17 cellular contexts compared by ENCODE assay signal in the genomic region with DNA sequence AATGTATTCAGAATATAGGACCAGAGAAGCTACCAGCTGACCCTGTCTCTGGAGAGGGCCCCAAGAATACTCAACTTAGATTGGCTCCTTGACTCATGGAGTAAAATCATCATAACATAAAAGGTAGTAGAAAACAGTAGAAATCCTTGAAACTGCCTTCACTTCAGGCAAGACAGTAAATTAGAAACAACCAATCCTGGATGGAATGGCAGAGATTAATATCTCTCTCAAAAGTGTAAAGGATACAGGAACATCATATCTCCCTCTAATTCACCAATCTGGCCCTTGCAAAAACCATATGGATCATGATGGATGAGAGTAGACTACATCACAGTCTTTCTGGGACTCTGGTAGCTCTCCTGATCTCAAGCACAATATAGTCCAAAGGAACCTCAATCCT. TPM values are rescaled to one million over a fixed set of nuclear protein-coding genes. Genes with fewer than 3 reads are reported as not detected.
DNase-seq lines count a peak whose midpoint lies in the region; ATAC-seq and TF ChIP-seq lines count a peak whose summit lies in the region.
"Had no signal": no experiment of that assay in that cellular context is flagged by ENCODE, and none has a peak within 500 bp of the region (broad histone marks: within the 10 kb centered on the region; RNA-seq: fewer than 3 reads in every experiment).

No MANE protein-coding gene starts in this region.

- H3K27me3 ChIP-seq in AG04450 (ENCODE audit: control insufficient read depth, insufficient read depth, low read length) (no peaks in the 10 kb centered on the region), IMR-90 (ENCODE audit: control insufficient read depth, insufficient read depth, low read length) (no peaks in the 10 kb centered on the region), mammary epithelial cell (ENCODE audit: insufficient read depth, low read length) (no peaks in the 10 kb centered on the region)
- H3K27me3 ChIP-seq: MG63 had no signal

- peak overlapping the region; percentile 34 for H3K27ac ChIP-seq in AG04450 (ENCODE audit: low read depth, low read length)
- peak overlapping the region; percentile 72; the same call in 1 of the 2 replicates for H3K27ac ChIP-seq in IMR-90 (ENCODE audit: insufficient read depth, low read length)
- peak overlapping the region; percentile 39 for H3K27ac ChIP-seq in mammary epithelial cell (ENCODE audit: insufficient read depth, low read depth, low read length)
- H3K27ac ChIP-seq: A549 had no signal

- H3K27me3 Mint-ChIP-seq in osteocyte (ENCODE audit: unreplicated experiment) = no peaks in the 10 kb centered on the region
- H3K27me3 Mint-ChIP-seq: CD8-positive, alpha-beta memory T cell; IgD-negative memory B cell had no signal

- in situ Hi-C loops in IMR-90 (cut with MboI; ENCODE audit: low sequenced_read_pairs) (no loop called here), mammary epithelial cell (cut with MboI; ENCODE audit: low sequenced_read_pairs in 2 of 2) (loop anchor here in 1 of 2 donors (10.0 kb wide), 1 partner anchor 59 kb away; the partner anchor contains the start of gene FBXO30)

- no peak for ATAC-seq in IMR-90 (ENCODE audit: low read depth)
- ATAC-seq: A549, GM23338 had no signal

- no peaks in the 10 kb centered on the region for H3K9me3 Mint-ChIP-seq in osteocyte (ENCODE audit: unreplicated experiment)
- H3K9me3 Mint-ChIP-seq: CD8-positive, alpha-beta memory T cell; GM23338; IgD-negative memory B cell had no signal

- CTCF ChIA-PET in AG04450 (lab: Charles Lee) = no interaction called here
- CTCF ChIA-PET in IMR-90 (lab: Yijun Ruan, JAX) = no interaction called here
- CTCF ChIA-PET in mammary epithelial cell (lab: Charles Lee; ENCODE audit: low non-redundant PET) = no interaction called here
- CTCF ChIA-PET in HEK293T (lab: Yijun Ruan, JAX) = no interaction called here

- no peak overlapping the region for H2AK5ac ChIP-seq in IMR-90 (ENCODE audit: low read depth, low read length)

- no peak overlapping the region for H3K23ac ChIP-seq in IMR-90 (ENCODE audit: low read depth, low read length)

- H3K36me3 ChIP-seq in IMR-90 (ENCODE audit: control insufficient read depth, insufficient read depth, low read length) (no peaks in the 10 kb centered on the region), mammary epithelial cell (ENCODE audit: insufficient read depth, low read length) (no peaks in the 10 kb centered on the region)
- H3K36me3 ChIP-seq: MG63 had no signal

- TF ChIP-seq CTCF in AG04450 (IDR thresholded peaks at IDR 0.05; ENCODE audit: low read depth, low read length) = no peak
- TF ChIP-seq CTCF in IMR-90 (conservative IDR thresholded peaks at IDR 0.05; ENCODE audit: low read depth, low read length) = no peak
- no peak for TF ChIP-seq CTCF in mammary epithelial cell (conservative IDR thresholded peaks at IDR 0.05 in 1 of 2, IDR thresholded peaks at IDR 0.05 in 1 of 2; ENCODE audit: extremely low read depth in 1 of 2, insufficient read depth in 1 of 2, low read depth in 1 of 2, low read length in 2 of 2)
- TF ChIP-seq CTCF in osteocyte (IDR thresholded peaks at IDR 0.05) = no peak
- no peak for TF ChIP-seq CTCF in GM20000 (IDR thresholded peaks at IDR 0.05; ENCODE audit: extremely low read depth, missing control alignments)
- no peak for TF ChIP-seq CTCF in lower leg skin (IDR thresholded peaks at IDR 0.05)

- no peak overlapping the region for H4K5ac ChIP-seq in IMR-90 (ENCODE audit: low read depth, low read length)

- H3K4me1 Mint-ChIP-seq in osteocyte (ENCODE audit: unreplicated experiment) = peaks cover 14% of the 10 kb centered on the region
- H3K4me1 Mint-ChIP-seq: CD8-positive, alpha-beta memory T cell; GM23338; IgD-negative memory B cell had no signal

- peak overlapping the region; percentile 46; the same call in 1 of the 2 replicates for H2BK20ac ChIP-seq in IMR-90 (ENCODE audit: low read depth, low read length)

- no peak overlapping the region for H3K56ac ChIP-seq in IMR-90 (ENCODE audit: extremely low read depth, insufficient read depth, low read length)

- no peak overlapping the region for H3K4me3 ChIP-seq in AG04450 (ENCODE audit: low read depth, low read length)
- no peak overlapping the region for H3K4me3 ChIP-seq in IMR-90 (ENCODE audit: insufficient read depth, low read depth, low read length)
- no peak overlapping the region for H3K4me3 ChIP-seq in mammary epithelial cell (replicated peaks in 1 of 3; ENCODE audit: insufficient read depth in 1 of 3, low read depth in 2 of 3, low read length in 3 of 3)
- no peak overlapping the region for H3K4me3 ChIP-seq in lower leg skin (ENCODE audit: low read depth, poor library complexity, severe bottlenecking)
- H3K4me3 ChIP-seq: A549, GM23338, MG63 had no signal

- H3K9me3 ChIP-seq in AG04450 (ENCODE audit: control insufficient read depth, insufficient read depth, low read length) = no peaks in the 10 kb centered on the region
- H3K9me3 ChIP-seq in IMR-90 (ENCODE audit: control insufficient read depth, insufficient read depth, low read length) = no peaks in the 10 kb centered on the region
- no peaks in the 10 kb centered on the region for H3K9me3 ChIP-seq in mammary epithelial cell (replicated peaks; ENCODE audit: insufficient read depth, low read length)
- H3K9me3 ChIP-seq: A549, MG63 had no signal

- H3K36me3 Mint-ChIP-seq in osteocyte (ENCODE audit: unreplicated experiment) = no peaks in the 10 kb centered on the region
- H3K36me3 Mint-ChIP-seq: CD8-positive, alpha-beta memory T cell; IgD-negative memory B cell had no signal

- H3K79me2 ChIP-seq in mammary epithelial cell (ENCODE audit: insufficient read depth, low read length) = no peaks in the 10 kb centered on the region

- no peak overlapping the region for H2BK5ac ChIP-seq in IMR-90 (ENCODE audit: low read depth, low read length, poor library complexity, severe bottlenecking)

- H3K9ac ChIP-seq in IMR-90 (ENCODE audit: low read depth, low read length) (no peak overlapping the region), mammary epithelial cell (ENCODE audit: insufficient read depth, low read length) (no peak overlapping the region)

- no peak overlapping the region for H4K8ac ChIP-seq in IMR-90 (ENCODE audit: low read depth in 2 of 2, low read length in 2 of 2)

- H2AK9ac ChIP-seq in IMR-90 (replicated peaks; ENCODE audit: low read depth, low read length, poor library complexity) = no peak overlapping the region

- DNase-seq in AG04450 (ENCODE audit: low read depth, low spot score) (no peak), IMR-90 (no peak), mammary epithelial cell (no peak), osteocyte (ENCODE audit: extremely low spot score, unreplicated experiment) (no peak), GM20000 (ENCODE audit: low spot score) (no peak), HEK293T (ENCODE audit: extremely low spot score) (no peak), lower leg skin (ENCODE audit: low spot score in 2 of 2) (no peak)
- DNase-seq: C1 segment of cervical spinal cord; CD8-positive, alpha-beta memory T cell; NCI-H187 treated with DMSO at 0.1 percent for 48 hours; NCI-H2107; NCI-H446 treated with DMSO at 0.1 percent for 48 hours; NCI-H526 treated with DMSO at 0.1 percent for 48 hours had no signal

- H3K4ac ChIP-seq in IMR-90 (ENCODE audit: low read depth, low read length) = no peak overlapping the region

- no TSS peak for BruUV-seq in IMR-90 (replicated peaks; lab: Mats Ljungman, UMichigan)
- no TSS peak for BruUV-seq in mammary epithelial cell (replicated peaks; lab: Mats Ljungman, UMichigan)

- H3K14ac ChIP-seq in IMR-90 (replicated peaks; ENCODE audit: low read depth, low read length) = 0 out of 2 replicates have a peak overlapping the region, but pooled peaks have one; percentile 37

- dilution Hi-C loops in IMR-90 (cut with HindIII; ENCODE audit: low sequenced_read_pairs, unreplicated experiment) (no loop called here), mammary epithelial cell (cut with HindIII; ENCODE audit: low sequenced_read_pairs) (no loop called here)

- H3K4me1 ChIP-seq in IMR-90 (ENCODE audit: control insufficient read depth, insufficient read depth, low read length) (peaks cover 3% of the 10 kb centered on the region; the same call in 1 of the 2 replicates), mammary epithelial cell (ENCODE audit: insufficient read depth, low read length) (peaks cover 20% of the 10 kb centered on the region)
- H3K4me1 ChIP-seq: A549 had no signal

- peak overlapping the region; percentile 30 for H2BK120ac ChIP-seq in IMR-90 (ENCODE audit: low read depth, low read length)

- no peak overlapping the region for H3K4me3 Mint-ChIP-seq in osteocyte (ENCODE audit: unreplicated experiment)
- H3K4me3 Mint-ChIP-seq: CD8-positive, alpha-beta memory T cell; GM23338; IgD-negative memory B cell had no signal

- intact Hi-C loops in IMR-90 (cut with micrococcal nuclease) = no loop called here
- intact Hi-C loops in mammary epithelial cell (cut with micrococcal nuclease) = loop anchor here (1.0 kb wide), 1 partner anchor 20 kb away; the partner anchor contains the start of gene EPM2A
- intact Hi-C loops in lower leg skin (cut with DNase I; ENCODE audit: low total_unique reads) = no loop called here

- peak overlapping the region; percentile 56; the same call in 1 of the 2 replicates for H3K18ac ChIP-seq in IMR-90 (ENCODE audit: low read depth, low read length)

- no peaks in the 10 kb centered on the region for H3K9me1 ChIP-seq in IMR-90 (ENCODE audit: insufficient read depth, low read length)

- no peak for TF ChIP-seq POLR2A in IMR-90 (IDR thresholded peaks at IDR 0.05; ENCODE audit: low read depth, low read length)
- no peak for TF ChIP-seq POLR2A in lower leg skin (IDR thresholded peaks at IDR 0.05)

- H3K79me1 ChIP-seq in IMR-90 (ENCODE audit: low read depth in 1 of 2, low read length in 2 of 2) = no peaks in the 10 kb centered on the region

- H3K27ac Mint-ChIP-seq in osteocyte (ENCODE audit: unreplicated experiment) = peak overlapping the region; percentile 67
- H3K27ac Mint-ChIP-seq: CD8-positive, alpha-beta memory T cell; GM23338; IgD-negative memory B cell had no signal

- no peak overlapping the region for H2AFZ ChIP-seq in IMR-90 (replicated peaks; ENCODE audit: low read length, poor library complexity)
- peak overlapping the region; percentile 55 for H2AFZ ChIP-seq in mammary epithelial cell (ENCODE audit: low read depth, low read length)
- H2AFZ ChIP-seq: GM23338 had no signal

- no peak for TF ChIP-seq RAD21 in IMR-90 (IDR thresholded peaks at IDR 0.05; ENCODE audit: low read length)

- H2BK15ac ChIP-seq in IMR-90 (ENCODE audit: low read depth, low read length) = no peak overlapping the region

- POLR2A ChIA-PET in AG04450 (lab: Yijun Ruan, JAX) (no interaction called here), IMR-90 (lab: Charles Lee; ENCODE audit: unreplicated experiment) (no interaction called here), HEK293T (lab: Yijun Ruan, JAX) (no interaction called here)

- H3K4me2 ChIP-seq in IMR-90 (ENCODE audit: low read depth, low read length) = peak overlapping the region; percentile 29; the same call in 1 of the 2 replicates
- peak overlapping the region; percentile 44 for H3K4me2 ChIP-seq in mammary epithelial cell (ENCODE audit: insufficient read depth, low read depth, low read length)
- H3K4me2 ChIP-seq: A549, GM23338 had no signal

- no peaks in the 10 kb centered on the region for H4K20me1 ChIP-seq in IMR-90 (ENCODE audit: insufficient read depth, low read length)
- H4K20me1 ChIP-seq in mammary epithelial cell (ENCODE audit: insufficient read depth, low read length) = no peaks in the 10 kb centered on the region

- no peak overlapping the region for H4K91ac ChIP-seq in IMR-90 (ENCODE audit: insufficient read depth, low read depth, low read length)

RNA-seq across cellular contexts. Expression of gene EPM2A, which starts 20.4 kb away (rescaled TPM):
- polyA plus RNA-seq in AG04450 (2011; rRNA removed) = 4.3 and 5.4 TPM in 2 replicates
- polyA minus RNA-seq in AG04450 (2011; rRNA and poly(A)+ RNA removed) = 4.9 and 6.0 TPM in 2 replicates
- total RNA-seq in IMR-90 (2012; rRNA removed) = 3.9 and 4.5 TPM in 2 replicates
- 2.1 and 2.4 TPM in 2 replicates for polyA plus RNA-seq in IMR-90 (2012; rRNA removed)
- 0.89 and 1.8 TPM in 2 replicates for polyA plus RNA-seq in IMR-90 (2012; cell fraction: cytosol; rRNA removed)
- 2.6 and 3.3 TPM in 2 replicates for polyA plus RNA-seq in IMR-90 (2012; cell fraction: nucleus; rRNA removed; ENCODE audit: low replicate concordance)
- total RNA-seq in mammary epithelial cell = 10 to 100 TPM in 1 of 2 donors, 1 to 10 TPM in 1; 6.5 to 10.5 TPM
- polyA plus RNA-seq in mammary epithelial cell = 2.8 TPM
- polyA minus RNA-seq in mammary epithelial cell = 2.5 TPM
- total RNA-seq in osteocyte = 13.6 and 17.6 TPM in 2 replicates
- 10 to 100 TPM in 1 of 4 donors, 1 to 10 TPM in 3; 1.5 to 15.0 (median 7.1) TPM for total RNA-seq in lower leg skin

RNA-seq across cellular contexts. Expression of gene FBXO30, which starts 58.9 kb away (rescaled TPM):
- polyA plus RNA-seq in AG04450 (2011; rRNA removed) (8.8 and 11.8 TPM in 2 replicates), IMR-90 (2012; rRNA removed) (2.2 and 3.1 TPM in 2 replicates), mammary epithelial cell (3.5 TPM)
- polyA minus RNA-seq in AG04450 (2011; rRNA and poly(A)+ RNA removed) = 11.6 and 21.6 TPM in 2 replicates
- total RNA-seq in IMR-90 (2012; rRNA removed) (9.3 and 15.3 TPM in 2 replicates), mammary epithelial cell (10 to 100 TPM; 10.9 to 14.2 TPM), osteocyte (12.0 and 13.2 TPM in 2 replicates), lower leg skin (1 to 10 TPM; 4.0 to 7.1 (median 4.8) TPM)
- 0.45 and 0.46 TPM in 2 replicates for polyA plus RNA-seq in IMR-90 (2012; cell fraction: cytosol; rRNA removed)
- 0.45 and 5.0 TPM in 2 replicates for polyA plus RNA-seq in IMR-90 (2012; cell fraction: nucleus; rRNA removed; ENCODE audit: low replicate concordance)
- polyA minus RNA-seq in mammary epithelial cell = 5.0 TPM
